Comparison of ENCODE assay signal across 1 cellular context in the genomic region with DNA sequence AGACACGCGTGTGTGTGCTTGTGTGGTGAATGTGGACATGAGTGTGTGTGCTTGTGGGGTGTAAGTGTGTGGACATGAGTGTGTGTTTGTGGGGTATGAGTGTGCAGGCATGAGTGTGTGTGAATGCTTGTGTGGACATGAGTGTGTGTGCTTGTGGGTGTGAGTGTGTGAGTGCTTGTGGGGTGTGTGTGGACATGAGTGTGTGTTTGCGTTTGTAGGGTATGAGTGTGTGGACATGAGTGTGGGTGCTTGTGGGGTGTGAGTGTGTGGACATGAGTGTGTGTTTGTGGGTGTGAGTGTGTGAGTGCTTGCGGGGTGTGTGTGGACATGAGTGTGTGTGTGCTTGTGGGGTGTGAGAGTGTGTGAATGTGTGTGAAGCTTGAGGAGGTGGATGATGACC.
TF ChIP-seq lines count a peak whose summit lies in the region.

No MANE protein-coding gene starts in this region.

TF ChIP-seq in K562, 482 proteins besides CTCF, POLR2A, EP300 and RAD21 (continued from another document and continues in another):
- TF ChIP-seq, protein P1, sequence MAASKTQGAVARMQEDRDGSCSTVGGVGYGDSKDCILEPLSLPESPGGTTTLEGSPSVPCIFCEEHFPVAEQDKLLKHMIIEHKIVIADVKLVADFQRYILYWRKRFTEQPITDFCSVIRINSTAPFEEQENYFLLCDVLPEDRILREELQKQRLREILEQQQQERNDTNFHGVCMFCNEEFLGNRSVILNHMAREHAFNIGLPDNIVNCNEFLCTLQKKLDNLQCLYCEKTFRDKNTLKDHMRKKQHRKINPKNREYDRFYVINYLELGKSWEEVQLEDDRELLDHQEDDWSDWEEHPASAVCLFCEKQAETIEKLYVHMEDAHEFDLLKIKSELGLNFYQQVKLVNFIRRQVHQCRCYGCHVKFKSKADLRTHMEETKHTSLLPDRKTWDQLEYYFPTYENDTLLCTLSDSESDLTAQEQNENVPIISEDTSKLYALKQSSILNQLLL (CRISPR knock-in tag; IDR thresholded peaks at IDR 0.05; ENCODE audit: borderline replicate concordance): no peak
- TF ChIP-seq, protein P2, sequence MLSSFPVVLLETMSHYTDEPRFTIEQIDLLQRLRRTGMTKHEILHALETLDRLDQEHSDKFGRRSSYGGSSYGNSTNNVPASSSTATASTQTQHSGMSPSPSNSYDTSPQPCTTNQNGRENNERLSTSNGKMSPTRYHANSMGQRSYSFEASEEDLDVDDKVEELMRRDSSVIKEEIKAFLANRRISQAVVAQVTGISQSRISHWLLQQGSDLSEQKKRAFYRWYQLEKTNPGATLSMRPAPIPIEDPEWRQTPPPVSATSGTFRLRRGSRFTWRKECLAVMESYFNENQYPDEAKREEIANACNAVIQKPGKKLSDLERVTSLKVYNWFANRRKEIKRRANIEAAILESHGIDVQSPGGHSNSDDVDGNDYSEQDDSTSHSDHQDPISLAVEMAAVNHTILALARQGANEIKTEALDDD (IDR thresholded peaks at IDR 0.05): no peak
- TF ChIP-seq XRCC3 (IDR thresholded peaks at IDR 0.05) (no peak), ZNF436 (CRISPR knock-in tag; IDR thresholded peaks at IDR 0.05) (no peak), EP400 (IDR thresholded peaks at IDR 0.05) (no peak; the same call in 1 of the 2 replicates), CC2D1A (IDR thresholded peaks at IDR 0.05) (no peak), PCBP1 (IDR thresholded peaks at IDR 0.05; ENCODE audit: low read depth, low read length, poor library complexity, severe bottlenecking) (no peak), MIER1 (IDR thresholded peaks at IDR 0.05; ENCODE audit: low read depth) (0 out of 2 replicates have a peak, but pooled peaks have one; percentile 67), ZNF717 (CRISPR knock-in tag; IDR thresholded peaks at IDR 0.05) (no peak), TBP (optimal IDR thresholded peaks at IDR 0.05; ENCODE audit: low read depth, low read length) (no peak), MAFF (IDR thresholded peaks at IDR 0.05; ENCODE audit: low read length) (no peak), MAZ (CRISPR knock-in tag; conservative IDR thresholded peaks at IDR 0.05 in 1 of 2, IDR thresholded peaks at IDR 0.05 in 1 of 2) (no peak), MCM3 (IDR thresholded peaks at IDR 0.05) (no peak), FIP1L1 (IDR thresholded peaks at IDR 0.05; ENCODE audit: low read depth, low read length, poor library complexity, severe bottlenecking) (no peak), PHTF2 (CRISPR knock-in tag; IDR thresholded peaks at IDR 0.05) (no peak), POLR2AphosphoS2 (IDR thresholded peaks at IDR 0.05; ENCODE audit: low read length) (no peak), ARHGAP35 (IDR thresholded peaks at IDR 0.05; ENCODE audit: partially characterized antibody) (peak; percentile 45), FOXA1 (IDR thresholded peaks at IDR 0.05; ENCODE audit: borderline replicate concordance) (no peak), HLTF (IDR thresholded peaks at IDR 0.05) (0 out of 2 replicates have a peak, but pooled peaks have one; percentile 61), SP2 (IDR thresholded peaks at IDR 0.05; ENCODE audit: extremely low read depth, low read depth, low read length, poor library complexity, severe bottlenecking) (no peak), POLR2G (IDR thresholded peaks at IDR 0.05; ENCODE audit: low read depth, low read length) (no peak), ZBED1 (IDR thresholded peaks at IDR 0.05) (no peak)
- TF ChIP-seq, protein P3, sequence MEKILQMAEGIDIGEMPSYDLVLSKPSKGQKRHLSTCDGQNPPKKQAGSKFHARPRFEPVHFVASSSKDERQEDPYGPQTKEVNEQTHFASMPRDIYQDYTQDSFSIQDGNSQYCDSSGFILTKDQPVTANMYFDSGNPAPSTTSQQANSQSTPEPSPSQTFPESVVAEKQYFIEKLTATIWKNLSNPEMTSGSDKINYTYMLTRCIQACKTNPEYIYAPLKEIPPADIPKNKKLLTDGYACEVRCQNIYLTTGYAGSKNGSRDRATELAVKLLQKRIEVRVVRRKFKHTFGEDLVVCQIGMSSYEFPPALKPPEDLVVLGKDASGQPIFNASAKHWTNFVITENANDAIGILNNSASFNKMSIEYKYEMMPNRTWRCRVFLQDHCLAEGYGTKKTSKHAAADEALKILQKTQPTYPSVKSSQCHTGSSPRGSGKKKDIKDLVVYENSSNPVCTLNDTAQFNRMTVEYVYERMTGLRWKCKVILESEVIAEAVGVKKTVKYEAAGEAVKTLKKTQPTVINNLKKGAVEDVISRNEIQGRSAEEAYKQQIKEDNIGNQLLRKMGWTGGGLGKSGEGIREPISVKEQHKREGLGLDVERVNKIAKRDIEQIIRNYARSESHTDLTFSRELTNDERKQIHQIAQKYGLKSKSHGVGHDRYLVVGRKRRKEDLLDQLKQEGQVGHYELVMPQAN (IDR thresholded peaks at IDR 0.05; ENCODE audit: borderline replicate concordance): peak; percentile 54
- TF ChIP-seq, protein P4, sequence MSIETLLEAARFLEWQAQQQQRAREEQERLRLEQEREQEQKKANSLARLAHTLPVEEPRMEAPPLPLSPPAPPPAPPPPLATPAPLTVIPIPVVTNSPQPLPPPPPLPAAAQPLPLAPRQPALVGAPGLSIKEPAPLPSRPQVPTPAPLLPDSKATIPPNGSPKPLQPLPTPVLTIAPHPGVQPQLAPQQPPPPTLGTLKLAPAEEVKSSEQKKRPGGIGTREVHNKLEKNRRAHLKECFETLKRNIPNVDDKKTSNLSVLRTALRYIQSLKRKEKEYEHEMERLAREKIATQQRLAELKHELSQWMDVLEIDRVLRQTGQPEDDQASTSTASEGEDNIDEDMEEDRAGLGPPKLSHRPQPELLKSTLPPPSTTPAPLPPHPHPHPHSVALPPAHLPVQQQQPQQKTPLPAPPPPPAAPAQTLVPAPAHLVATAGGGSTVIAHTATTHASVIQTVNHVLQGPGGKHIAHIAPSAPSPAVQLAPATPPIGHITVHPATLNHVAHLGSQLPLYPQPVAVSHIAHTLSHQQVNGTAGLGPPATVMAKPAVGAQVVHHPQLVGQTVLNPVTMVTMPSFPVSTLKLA (conservative IDR thresholded peaks at IDR 0.05): no peak
- TF ChIP-seq, protein P5, sequence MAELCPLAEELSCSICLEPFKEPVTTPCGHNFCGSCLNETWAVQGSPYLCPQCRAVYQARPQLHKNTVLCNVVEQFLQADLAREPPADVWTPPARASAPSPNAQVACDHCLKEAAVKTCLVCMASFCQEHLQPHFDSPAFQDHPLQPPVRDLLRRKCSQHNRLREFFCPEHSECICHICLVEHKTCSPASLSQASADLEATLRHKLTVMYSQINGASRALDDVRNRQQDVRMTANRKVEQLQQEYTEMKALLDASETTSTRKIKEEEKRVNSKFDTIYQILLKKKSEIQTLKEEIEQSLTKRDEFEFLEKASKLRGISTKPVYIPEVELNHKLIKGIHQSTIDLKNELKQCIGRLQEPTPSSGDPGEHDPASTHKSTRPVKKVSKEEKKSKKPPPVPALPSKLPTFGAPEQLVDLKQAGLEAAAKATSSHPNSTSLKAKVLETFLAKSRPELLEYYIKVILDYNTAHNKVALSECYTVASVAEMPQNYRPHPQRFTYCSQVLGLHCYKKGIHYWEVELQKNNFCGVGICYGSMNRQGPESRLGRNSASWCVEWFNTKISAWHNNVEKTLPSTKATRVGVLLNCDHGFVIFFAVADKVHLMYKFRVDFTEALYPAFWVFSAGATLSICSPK (IDR thresholded peaks at IDR 0.05; ENCODE audit: borderline replicate concordance): peak; percentile 61; the same call in 1 of the 2 replicates
- TF ChIP-seq, protein P6, sequence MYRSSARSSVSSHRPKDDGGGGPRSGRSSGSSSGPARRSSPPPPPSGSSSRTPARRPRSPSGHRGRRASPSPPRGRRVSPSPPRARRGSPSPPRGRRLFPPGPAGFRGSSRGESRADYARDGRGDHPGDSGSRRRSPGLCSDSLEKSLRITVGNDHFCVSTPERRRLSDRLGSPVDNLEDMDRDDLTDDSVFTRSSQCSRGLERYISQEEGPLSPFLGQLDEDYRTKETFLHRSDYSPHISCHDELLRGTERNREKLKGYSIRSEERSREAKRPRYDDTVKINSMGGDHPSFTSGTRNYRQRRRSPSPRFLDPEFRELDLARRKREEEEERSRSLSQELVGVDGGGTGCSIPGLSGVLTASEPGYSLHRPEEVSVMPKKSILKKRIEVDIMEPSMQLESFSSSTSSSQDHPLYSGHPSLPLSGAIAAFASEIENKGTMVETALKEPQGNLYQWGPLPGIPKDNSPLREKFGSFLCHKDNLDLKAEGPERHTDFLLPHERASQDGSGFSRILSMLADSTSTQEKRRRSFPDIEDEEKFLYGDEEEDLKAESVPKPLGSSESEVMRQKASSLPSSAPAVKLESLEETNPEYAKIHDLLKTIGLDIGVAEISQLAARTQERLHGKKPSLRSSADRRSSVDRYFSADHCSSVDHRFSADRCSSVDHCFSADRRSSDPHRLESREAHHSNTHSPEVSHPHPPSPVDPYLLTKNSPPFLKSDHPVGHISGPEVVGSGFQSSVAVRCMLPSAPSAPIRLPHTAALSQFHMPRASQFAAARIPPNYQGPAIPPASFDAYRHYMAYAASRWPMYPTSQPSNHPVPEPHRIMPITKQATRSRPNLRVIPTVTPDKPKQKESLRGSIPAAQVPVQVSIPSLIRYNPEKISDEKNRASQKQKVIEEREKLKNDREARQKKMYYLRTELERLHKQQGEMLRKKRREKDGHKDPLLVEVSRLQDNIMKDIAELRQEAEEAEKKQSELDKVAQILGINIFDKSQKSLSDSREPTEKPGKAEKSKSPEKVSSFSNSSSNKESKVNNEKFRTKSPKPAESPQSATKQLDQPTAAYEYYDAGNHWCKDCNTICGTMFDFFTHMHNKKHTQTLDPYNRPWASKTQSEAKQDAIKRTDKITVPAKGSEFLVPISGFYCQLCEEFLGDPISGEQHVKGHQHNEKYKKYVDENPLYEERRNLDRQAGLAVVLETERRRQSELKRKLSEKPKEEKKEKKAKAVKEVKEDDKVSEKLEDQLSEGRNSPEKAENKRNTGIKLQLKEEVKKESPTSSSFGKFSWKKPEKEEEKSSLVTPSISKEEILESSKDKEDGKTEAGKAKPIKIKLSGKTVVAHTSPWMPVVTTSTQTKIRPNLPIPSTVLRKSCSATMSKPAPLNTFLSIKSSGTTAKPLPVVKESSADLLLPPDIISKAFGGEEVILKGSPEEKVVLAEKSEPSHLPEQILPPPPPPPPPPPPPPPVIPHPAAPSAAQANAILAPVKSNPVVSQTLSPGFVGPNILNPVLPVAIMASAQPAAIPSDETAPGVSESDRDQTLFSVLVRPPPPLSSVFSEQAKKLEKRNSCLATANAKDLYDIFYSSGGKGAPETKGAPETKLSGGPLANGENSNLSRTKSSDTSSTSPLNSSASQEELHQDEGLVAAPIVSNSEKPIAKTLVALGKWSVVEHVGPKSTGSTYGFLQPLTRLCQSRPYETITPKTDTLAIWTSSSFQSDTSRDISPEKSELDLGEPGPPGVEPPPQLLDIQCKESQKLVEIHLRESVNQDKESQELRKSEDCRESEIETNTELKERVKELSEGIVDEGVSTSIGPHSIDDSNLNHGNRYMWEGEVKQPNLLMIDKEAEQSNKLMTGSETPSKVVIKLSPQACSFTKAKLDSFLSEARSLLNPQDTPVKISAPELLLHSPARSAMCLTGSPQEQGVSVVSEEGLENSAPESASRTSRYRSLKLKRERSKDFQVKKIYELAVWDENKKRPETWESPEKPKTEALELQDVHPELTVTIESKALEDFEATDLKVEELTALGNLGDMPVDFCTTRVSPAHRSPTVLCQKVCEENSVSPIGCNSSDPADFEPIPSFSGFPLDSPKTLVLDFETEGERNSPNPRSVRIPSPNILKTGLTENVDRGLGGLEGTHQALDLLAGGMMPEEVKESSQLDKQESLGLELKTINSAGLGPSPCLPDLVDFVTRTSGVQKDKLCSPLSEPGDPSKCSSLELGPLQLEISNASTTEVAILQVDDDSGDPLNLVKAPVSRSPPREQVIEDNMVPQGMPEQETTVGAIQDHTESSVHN (IDR thresholded peaks at IDR 0.05; ENCODE audit: borderline replicate concordance in 1 of 2, low read depth in 1 of 2): no peak
- TF ChIP-seq, protein P7, sequence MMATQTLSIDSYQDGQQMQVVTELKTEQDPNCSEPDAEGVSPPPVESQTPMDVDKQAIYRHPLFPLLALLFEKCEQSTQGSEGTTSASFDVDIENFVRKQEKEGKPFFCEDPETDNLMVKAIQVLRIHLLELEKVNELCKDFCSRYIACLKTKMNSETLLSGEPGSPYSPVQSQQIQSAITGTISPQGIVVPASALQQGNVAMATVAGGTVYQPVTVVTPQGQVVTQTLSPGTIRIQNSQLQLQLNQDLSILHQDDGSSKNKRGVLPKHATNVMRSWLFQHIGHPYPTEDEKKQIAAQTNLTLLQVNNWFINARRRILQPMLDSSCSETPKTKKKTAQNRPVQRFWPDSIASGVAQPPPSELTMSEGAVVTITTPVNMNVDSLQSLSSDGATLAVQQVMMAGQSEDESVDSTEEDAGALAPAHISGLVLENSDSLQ (IDR thresholded peaks at IDR 0.05): no peak
- TF ChIP-seq, protein P8, sequence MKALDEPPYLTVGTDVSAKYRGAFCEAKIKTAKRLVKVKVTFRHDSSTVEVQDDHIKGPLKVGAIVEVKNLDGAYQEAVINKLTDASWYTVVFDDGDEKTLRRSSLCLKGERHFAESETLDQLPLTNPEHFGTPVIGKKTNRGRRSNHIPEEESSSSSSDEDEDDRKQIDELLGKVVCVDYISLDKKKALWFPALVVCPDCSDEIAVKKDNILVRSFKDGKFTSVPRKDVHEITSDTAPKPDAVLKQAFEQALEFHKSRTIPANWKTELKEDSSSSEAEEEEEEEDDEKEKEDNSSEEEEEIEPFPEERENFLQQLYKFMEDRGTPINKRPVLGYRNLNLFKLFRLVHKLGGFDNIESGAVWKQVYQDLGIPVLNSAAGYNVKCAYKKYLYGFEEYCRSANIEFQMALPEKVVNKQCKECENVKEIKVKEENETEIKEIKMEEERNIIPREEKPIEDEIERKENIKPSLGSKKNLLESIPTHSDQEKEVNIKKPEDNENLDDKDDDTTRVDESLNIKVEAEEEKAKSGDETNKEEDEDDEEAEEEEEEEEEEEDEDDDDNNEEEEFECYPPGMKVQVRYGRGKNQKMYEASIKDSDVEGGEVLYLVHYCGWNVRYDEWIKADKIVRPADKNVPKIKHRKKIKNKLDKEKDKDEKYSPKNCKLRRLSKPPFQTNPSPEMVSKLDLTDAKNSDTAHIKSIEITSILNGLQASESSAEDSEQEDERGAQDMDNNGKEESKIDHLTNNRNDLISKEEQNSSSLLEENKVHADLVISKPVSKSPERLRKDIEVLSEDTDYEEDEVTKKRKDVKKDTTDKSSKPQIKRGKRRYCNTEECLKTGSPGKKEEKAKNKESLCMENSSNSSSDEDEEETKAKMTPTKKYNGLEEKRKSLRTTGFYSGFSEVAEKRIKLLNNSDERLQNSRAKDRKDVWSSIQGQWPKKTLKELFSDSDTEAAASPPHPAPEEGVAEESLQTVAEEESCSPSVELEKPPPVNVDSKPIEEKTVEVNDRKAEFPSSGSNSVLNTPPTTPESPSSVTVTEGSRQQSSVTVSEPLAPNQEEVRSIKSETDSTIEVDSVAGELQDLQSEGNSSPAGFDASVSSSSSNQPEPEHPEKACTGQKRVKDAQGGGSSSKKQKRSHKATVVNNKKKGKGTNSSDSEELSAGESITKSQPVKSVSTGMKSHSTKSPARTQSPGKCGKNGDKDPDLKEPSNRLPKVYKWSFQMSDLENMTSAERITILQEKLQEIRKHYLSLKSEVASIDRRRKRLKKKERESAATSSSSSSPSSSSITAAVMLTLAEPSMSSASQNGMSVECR (CRISPR knock-in tag; IDR thresholded peaks at IDR 0.05): no peak
- TF ChIP-seq, protein P9, sequence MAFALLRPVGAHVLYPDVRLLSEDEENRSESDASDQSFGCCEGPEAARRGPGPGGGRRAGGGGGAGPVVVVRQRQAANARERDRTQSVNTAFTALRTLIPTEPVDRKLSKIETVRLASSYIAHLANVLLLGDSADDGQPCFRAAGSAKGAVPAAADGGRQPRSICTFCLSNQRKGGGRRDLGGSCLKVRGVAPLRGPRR (CRISPR knock-in tag; IDR thresholded peaks at IDR 0.05): no peak
